Comparison of ENCODE assay signal across 9 cellular contexts in the genomic region with DNA sequence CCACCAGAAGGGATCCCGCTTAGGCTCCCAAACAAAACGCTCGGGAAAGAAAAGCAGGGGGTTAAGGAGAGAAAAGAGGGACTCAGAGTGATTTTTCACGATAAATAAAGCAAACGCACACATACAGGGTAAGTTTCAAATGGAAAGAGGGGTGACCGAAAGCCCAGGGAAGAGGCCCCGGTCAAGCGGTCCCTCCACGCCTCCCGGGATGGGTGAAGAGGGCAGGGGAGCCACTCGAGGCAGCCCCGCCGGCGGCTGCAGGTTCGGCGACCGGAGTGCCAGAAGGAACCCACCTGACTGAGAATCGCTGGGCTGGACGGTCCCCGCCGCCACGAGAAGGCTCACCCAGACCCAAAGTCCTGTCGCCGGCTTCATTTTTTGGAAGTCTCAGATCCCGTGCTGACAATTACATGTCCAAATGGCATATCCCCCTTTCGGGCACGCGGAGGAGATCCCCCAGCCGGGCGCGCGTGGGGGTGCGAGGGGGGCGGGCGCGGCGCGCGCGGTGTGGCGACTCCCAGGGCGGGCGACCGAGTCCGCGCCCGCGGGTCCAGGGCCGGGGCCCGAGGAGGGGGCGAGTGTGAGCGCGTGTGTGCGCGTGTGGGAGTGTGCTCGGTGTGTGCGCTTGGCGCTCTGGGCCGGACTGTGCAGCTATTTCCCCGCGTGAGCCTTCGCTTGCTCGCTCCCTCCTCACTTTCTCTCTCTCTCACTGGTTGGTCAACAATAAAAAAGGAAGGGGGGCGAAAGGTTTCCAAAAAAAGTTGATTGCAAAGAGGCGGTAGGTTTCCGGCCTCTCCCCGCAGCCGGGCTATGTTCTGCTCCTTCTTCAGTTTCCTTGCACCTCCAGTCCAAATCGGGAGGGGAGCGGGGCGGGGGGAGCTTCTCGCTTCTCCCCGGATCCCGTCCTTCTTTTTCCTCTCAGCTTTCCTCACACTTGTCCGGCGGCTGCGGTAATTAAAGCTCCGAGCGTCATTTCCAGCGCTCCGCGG. TPM values are rescaled to one million over a fixed set of nuclear protein-coding genes. Genes with fewer than 3 reads are reported as not detected.
DNase-seq lines count a peak whose midpoint lies in the region; ATAC-seq and TF ChIP-seq lines count a peak whose summit lies in the region.
"Had no signal": no experiment of that assay in that cellular context is flagged by ENCODE, and none has a peak within 500 bp of the region (broad histone marks: within the 10 kb centered on the region; RNA-seq: fewer than 3 reads in every experiment).

A gene (minus strand): TSS at position 647 of the 989 bp plus-strand sequence. CDS start 272 bp downstream, at position 375.

- H3K36me3 ChIP-seq in GM06990 (ENCODE audit: control insufficient read depth, insufficient read depth, low read length) = no peaks in the 10 kb centered on the region

- peaks cover 2 to 3% of the 10 kb centered on the region in 2 donors for H3K4me1 Mint-ChIP-seq in effector memory CD8-positive, alpha-beta T cell (ENCODE audit: low read depth in 2 of 2)
- H3K4me1 Mint-ChIP-seq in mesothelial cell of epicardium = peaks cover 24% of the 10 kb centered on the region
- H3K4me1 Mint-ChIP-seq in type B pancreatic cell (ENCODE audit: unreplicated experiment) = peaks cover 14% of the 10 kb centered on the region

- H3K36me3 Mint-ChIP-seq in effector memory CD8-positive, alpha-beta T cell (ENCODE audit: insufficient read depth) = no peaks in the 10 kb centered on the region
- no peaks in the 10 kb centered on the region for H3K36me3 Mint-ChIP-seq in mesothelial cell of epicardium
- no peaks in the 10 kb centered on the region for H3K36me3 Mint-ChIP-seq in type B pancreatic cell

- peaks cover 34 to 44% of the 10 kb centered on the region in 2 donors for H3K27me3 Mint-ChIP-seq in effector memory CD8-positive, alpha-beta T cell
- H3K27me3 Mint-ChIP-seq in mesothelial cell of epicardium (ENCODE audit: low read depth) (peaks cover 46% of the 10 kb centered on the region), type B pancreatic cell (peaks cover 72% of the 10 kb centered on the region)

- TF ChIP-seq CTCF in GM06990 (IDR thresholded peaks at IDR 0.05; ENCODE audit: insufficient read depth, low read length, poor library complexity, severe bottlenecking) = no peak
- TF ChIP-seq CTCF in mesothelial cell of epicardium (IDR thresholded peaks at IDR 0.05; ENCODE audit: unreplicated experiment) = no peak
- TF ChIP-seq CTCF in type B pancreatic cell (conservative IDR thresholded peaks at IDR 0.05) = no peak

- H3K9me3 Mint-ChIP-seq in effector memory CD8-positive, alpha-beta T cell = peaks cover 0 to 1% of the 10 kb centered on the region in 2 donors
- H3K9me3 Mint-ChIP-seq in mesothelial cell of epicardium (peaks cover 5% of the 10 kb centered on the region), type B pancreatic cell (no peaks in the 10 kb centered on the region)

- H3K27ac Mint-ChIP-seq in effector memory CD8-positive, alpha-beta T cell = no peak within 1 kb of the TSS
- H3K27ac Mint-ChIP-seq in mesothelial cell of epicardium (peak within 1 kb of the TSS; percentile 34), type B pancreatic cell (peak within 1 kb of the TSS; percentile 53)

- DNase-seq in GM06990 (ENCODE audit: extremely low read depth, insufficient read length) (peak; percentile 9), NCI-H345 (lab: John Stamatoyannopoulos, UW) (peak; percentile 55), mesothelial cell of epicardium (ENCODE audit: low spot score in 2 of 2, unreplicated experiment in 2 of 2) (peak in 1 of 2 experiments; percentile 45), type B pancreatic cell (ENCODE audit: extremely low spot score, unreplicated experiment) (no peak), HuH-7.5 (ENCODE audit: low spot score) (no peak), mucosa of gallbladder (ENCODE audit: low spot score) (no peak)
- no peak for DNase-seq in effector memory CD8-positive, alpha-beta T cell

- peak within 1 kb of the TSS; percentile 40 to 57 for H3K4me3 Mint-ChIP-seq in effector memory CD8-positive, alpha-beta T cell
- H3K4me3 Mint-ChIP-seq in mesothelial cell of epicardium = peak within 1 kb of the TSS; percentile 80
- peak within 1 kb of the TSS; percentile 93 for H3K4me3 Mint-ChIP-seq in type B pancreatic cell

- no peaks in the 10 kb centered on the region; the same call in 1 of the 2 replicates for H3K27me3 ChIP-seq in GM06990 (replicated peaks; ENCODE audit: control insufficient read depth, insufficient read depth, low read length)

- peak within 1 kb of the TSS; percentile 10 for H3K4me3 ChIP-seq in GM06990 (replicated peaks; ENCODE audit: low read depth, low read length)

- ATAC-seq in effector memory CD8-positive, alpha-beta T cell (replicated peaks) = no peak
- ATAC-seq in HG02938 (IDR thresholded peaks at IDR 0.05; ENCODE audit: unreplicated experiment) = no peak

RNA-seq across cellular contexts. Expression of the gene that starts here (rescaled TPM):
- total RNA-seq in mesothelial cell of epicardium (8.5 to 9.5 TPM (median 9.2 TPM) in 3 replicates), type B pancreatic cell (ENCODE audit: low replicate concordance) (5.3 and 9.9 TPM in 2 replicates), mucosa of gallbladder (0.43 TPM)
- total RNA-seq: RPMI7951 had no signal

Comparison
In these comparisons a context has a peak if more than half of its experiments do, and no peak if none do; other contexts are left out.
1. DNase-seq: peak in GM06990 (single experiment) and NCI-H345 (single experiment); none in effector memory CD8-positive, alpha-beta T cell (0 of 3), type B pancreatic cell (single experiment), HuH-7.5 (single experiment) and mucosa of gallbladder (single experiment).
2. H3K27ac Mint-ChIP-seq: peak in mesothelial cell of epicardium (single experiment) and type B pancreatic cell (single experiment); none in effector memory CD8-positive, alpha-beta T cell (0 of 2).
3. Peak in every context shown above with its lines, with median percentiles within 50 percentile points of each other: H3K4me3 Mint-ChIP-seq.